Comparison of ENCODE assay signal across 8 cellular contexts in genomic region chr2:47654790-47655562, GRCh38.
DNase-seq lines count a peak whose midpoint lies in the region; ATAC-seq and FAIRE-seq lines count a peak whose summit lies in the region.

No MANE protein-coding gene starts in this region.

- no peaks in the 10 kb centered on the region for H3K9me3 Mint-ChIP-seq in CD4-positive, alpha-beta memory T cell

- H3K36me3 ChIP-seq in CD4-positive, alpha-beta memory T cell (ENCODE audit: insufficient read depth, low read length) = no peaks in the 10 kb centered on the region

- no peaks in the 10 kb centered on the region for H3K4me1 ChIP-seq in CD4-positive, alpha-beta memory T cell (ENCODE audit: insufficient read depth, low read length)

- H3K27ac ChIP-seq in CD4-positive, alpha-beta memory T cell (ENCODE audit: low read depth, low read length) = no peak overlapping the region

- peak; percentile 20 for FAIRE-seq in HTR-8/SVneo (lab: Jason Lieb, UNC)

- H3K9me3 ChIP-seq in CD4-positive, alpha-beta memory T cell (ENCODE audit: control insufficient read depth in 1 of 2, low read length in 2 of 2) = no peaks in the 10 kb centered on the region

- POLR2A ChIA-PET in CD4-positive, alpha-beta memory T cell (lab: Charles Lee; ENCODE audit: partially characterized antibody) = no interaction called here

- CTCF ChIA-PET in CD4-positive, alpha-beta memory T cell (lab: Charles Lee; ENCODE audit: partially characterized antibody) = no interaction called here

- DNase-seq in HTR-8/SVneo (ENCODE audit: insufficient read length, low spot score) (no peak), iPS-NIHi11 (ENCODE audit: low spot score) (peak; percentile 41)
- no peak for DNase-seq in CD4-positive, alpha-beta memory T cell
- DNase-seq in stimulated activated CD4-positive, alpha-beta T cell treated with anti-CD3 and anti-CD28 coated beads, Interleukin-4, amount 100 ng/mL, for 1 hour = no peak
- no peak for DNase-seq in stimulated activated CD4-positive, alpha-beta T cell treated with anti-CD3 and anti-CD28 coated beads, Interleukin-1b, Interleukin-23, amount 100 ng/mL, for 48 hours
- no peak for DNase-seq in stimulated activated CD4-positive, alpha-beta T cell treated with anti-CD3 and anti-CD28 coated beads, Interleukin-15, amount 100 ng/mL, for 24 hours

- no peaks in the 10 kb centered on the region for H3K27me3 ChIP-seq in CD4-positive, alpha-beta memory T cell (ENCODE audit: insufficient read depth, low read length)

- ATAC-seq in GM18508 (IDR thresholded peaks at IDR 0.05; ENCODE audit: insufficient read depth, unreplicated experiment) = peak; percentile 72
- peak; percentile 74 for ATAC-seq in GM21786 (IDR thresholded peaks at IDR 0.05; ENCODE audit: unreplicated experiment)

- intact Hi-C loops in CD4-positive, alpha-beta memory T cell (cut with micrococcal nuclease) = no loop called here

- H3K4me1 Mint-ChIP-seq in CD4-positive, alpha-beta memory T cell = no peaks in the 10 kb centered on the region

- no peak overlapping the region for H3K4me3 ChIP-seq in CD4-positive, alpha-beta memory T cell (ENCODE audit: low read length in 2 of 2)

- peak overlapping the region in 1 of 7 donors; percentile 9 for H3K27ac Mint-ChIP-seq in CD4-positive, alpha-beta memory T cell

- H3K4me3 Mint-ChIP-seq in CD4-positive, alpha-beta memory T cell = no peak overlapping the region

- H3K36me3 Mint-ChIP-seq in CD4-positive, alpha-beta memory T cell = no peaks in the 10 kb centered on the region

- peaks cover 5 to 6% of the 10 kb centered on the region in 2 donors for H3K27me3 Mint-ChIP-seq in CD4-positive, alpha-beta memory T cell
